Comparison of ENCODE assay signal across 16 cellular contexts in genomic region chr7:2728309-2729042, GRCh38. TPM values are rescaled to one million over a fixed set of nuclear protein-coding genes. Genes with fewer than 3 reads are reported as not detected.
A peak's percentile ranks its signal among the peaks of the same experiment; 100 is the strongest.
DNase-seq lines count a peak whose midpoint lies in the region; ATAC-seq and TF ChIP-seq lines count a peak whose summit lies in the region.
"Had no signal": no experiment of that assay in that cellular context is flagged by ENCODE, and none has a peak within 500 bp of the region (broad histone marks: within the 10 kb centered on the region; RNA-seq: fewer than 3 reads in every experiment).

No MANE protein-coding gene starts in this region.

- H3K9me3 ChIP-seq in breast epithelium (no peaks in the 10 kb centered on the region), endodermal cell (ENCODE audit: control insufficient read depth, low read length) (no peaks in the 10 kb centered on the region), vagina (no peaks in the 10 kb centered on the region)
- H3K9me3 ChIP-seq: A549, testis had no signal

- H3K9ac ChIP-seq in endodermal cell (ENCODE audit: extremely low read depth, low read length, poor library complexity, severe bottlenecking) = no peak overlapping the region

- H3K36me3 ChIP-seq in breast epithelium = no peaks in the 10 kb centered on the region
- peaks cover 65% of the 10 kb centered on the region for H3K36me3 ChIP-seq in endodermal cell (ENCODE audit: control insufficient read depth, insufficient read depth, low read length)
- peaks cover 0 to 21% of the 10 kb centered on the region in 2 donors for H3K36me3 ChIP-seq in vagina

- BruUV-seq in MCF 10A (replicated peaks; lab: Mats Ljungman, UMichigan) = TSS peak; percentile 18

- no peak overlapping the region for H3K4me3 ChIP-seq in breast epithelium
- no peak overlapping the region for H3K4me3 ChIP-seq in endodermal cell (ENCODE audit: low read length)
- H3K4me3 ChIP-seq in vagina = no peak overlapping the region
- H3K4me3 ChIP-seq: A549, testis had no signal

- H3K4me1 Mint-ChIP-seq in MCF 10A (ENCODE audit: insufficient read depth, unreplicated experiment) (no peaks in the 10 kb centered on the region), endodermal cell (peaks cover 10% of the 10 kb centered on the region)

- H3K9me3 Mint-ChIP-seq in MCF 10A (ENCODE audit: unreplicated experiment) (no peaks in the 10 kb centered on the region), endodermal cell (no peaks in the 10 kb centered on the region)
- H3K9me3 Mint-ChIP-seq: activated naive CD8-positive, alpha-beta T cell treated with anti-CD3 and anti-CD28 coated beads, Interleukin-2, amount 10 ng/mL, durations not matched to agents 7 days and 5 days; IgD-negative memory B cell had no signal

- H3K27me3 ChIP-seq in breast epithelium = no peaks in the 10 kb centered on the region
- no peaks in the 10 kb centered on the region for H3K27me3 ChIP-seq in endodermal cell (ENCODE audit: control insufficient read depth, insufficient read depth, low read length, poor library complexity, severe bottlenecking)
- H3K27me3 ChIP-seq in vagina = no peaks in the 10 kb centered on the region
- H3K27me3 ChIP-seq: heart left ventricle, testis had no signal

- DNase-seq in MCF 10A (ENCODE audit: unreplicated experiment) (no peak), breast epithelium (ENCODE audit: low spot score in 2 of 2) (no peak), endodermal cell (no peak), omental fat pad (ENCODE audit: low spot score) (no peak), vagina (ENCODE audit: extremely low spot score in 2 of 2) (no peak), SKM-1 (lab: John Stamatoyannopoulos, UW; ENCODE audit: unreplicated experiment) (no peak)
- DNase-seq: activated CD8-positive, alpha-beta memory T cell treated with anti-CD3 and anti-CD28 coated beads, Interleukin-2, amount 50 U/mL, for 4 hours; NCI-H2029 had no signal

- H3K4me1 ChIP-seq in breast epithelium (no peaks in the 10 kb centered on the region), endodermal cell (ENCODE audit: control insufficient read depth, insufficient read depth, low read length) (peaks cover 8% of the 10 kb centered on the region), vagina (peaks cover 9% of the 10 kb centered on the region)
- H3K4me1 ChIP-seq: A549 had no signal

- TF ChIP-seq CTCF in MCF 10A (IDR thresholded peaks at IDR 0.05; ENCODE audit: unreplicated experiment) (no peak), breast epithelium (IDR thresholded peaks at IDR 0.05) (no peak), endodermal cell (conservative IDR thresholded peaks at IDR 0.05) (no peak), omental fat pad (IDR thresholded peaks at IDR 0.05) (no peak), vagina (IDR thresholded peaks at IDR 0.05) (no peak)

- peak; percentile 6 for ATAC-seq in omental fat pad (ENCODE audit: low FRiP score)
- no peak for ATAC-seq in GM18861 (IDR thresholded peaks at IDR 0.05; ENCODE audit: unreplicated experiment)
- no peak for ATAC-seq in GM19397 (IDR thresholded peaks at IDR 0.05; ENCODE audit: unreplicated experiment)
- ATAC-seq: A549, heart left ventricle had no signal

- H3K4me3 Mint-ChIP-seq in MCF 10A (ENCODE audit: unreplicated experiment) = no peak overlapping the region
- no peak overlapping the region for H3K4me3 Mint-ChIP-seq in endodermal cell
- H3K4me3 Mint-ChIP-seq: activated naive CD8-positive, alpha-beta T cell treated with anti-CD3 and anti-CD28 coated beads, Interleukin-2, amount 10 ng/mL, durations not matched to agents 7 days and 5 days had no signal

- POLR2A ChIA-PET in MCF 10A (lab: Yijun Ruan, JAX) = no interaction called here

- H3K27ac Mint-ChIP-seq in MCF 10A (ENCODE audit: low read depth, unreplicated experiment) (no peak overlapping the region), endodermal cell (peak overlapping the region; percentile 67)
- H3K27ac Mint-ChIP-seq: activated naive CD8-positive, alpha-beta T cell treated with anti-CD3 and anti-CD28 coated beads, Interleukin-2, amount 10 ng/mL, durations not matched to agents 7 days and 5 days had no signal

- CTCF ChIA-PET in MCF 10A (lab: Yijun Ruan, JAX) = interaction anchor here (1.3 kb wide), 1 partner anchor 11 kb away, joined by 3 read pairs; no protein-coding TSS in a partner anchor

- H3K36me3 Mint-ChIP-seq in MCF 10A (ENCODE audit: insufficient read depth, unreplicated experiment) = peaks cover 51% of the 10 kb centered on the region
- H3K36me3 Mint-ChIP-seq in endodermal cell (ENCODE audit: low read depth) = peaks cover 67% of the 10 kb centered on the region

- TF ChIP-seq POLR2A in breast epithelium (IDR thresholded peaks at IDR 0.05) = no peak
- no peak for TF ChIP-seq POLR2A in vagina (IDR thresholded peaks at IDR 0.05)

- H3K27me3 Mint-ChIP-seq in MCF 10A (ENCODE audit: insufficient read depth, unreplicated experiment) (no peaks in the 10 kb centered on the region), endodermal cell (ENCODE audit: insufficient read depth) (no peaks in the 10 kb centered on the region)
- H3K27me3 Mint-ChIP-seq: activated naive CD8-positive, alpha-beta T cell treated with anti-CD3 and anti-CD28 coated beads, Interleukin-2, amount 10 ng/mL, durations not matched to agents 7 days and 5 days; IgD-negative memory B cell; progenitor cell of endocrine pancreas had no signal

- H3K27ac ChIP-seq in breast epithelium = peak overlapping the region in 1 of 2 donors; percentile 26
- H3K27ac ChIP-seq in endodermal cell (ENCODE audit: low read depth, low read length) = peak overlapping the region; percentile 38
- H3K27ac ChIP-seq in vagina = peak overlapping the region; percentile 44
- H3K27ac ChIP-seq: A549 had no signal

- intact Hi-C loops in MCF 10A (cut with micrococcal nuclease) (loop anchor here (10.0 kb wide), 1 partner anchor 146 kb away; no protein-coding TSS in a partner anchor), breast epithelium (cut with DNase I; ENCODE audit: low total_unique reads) (no loop called here), vagina (cut with DNase I) (no loop called here)

- WGBS in endodermal cell (ENCODE audit: insufficient coverage in 1 of 2, insufficient read length in 1 of 2), 2 experiments = 87 to 100% methylated on average over 2 to 15 of the region's 15 CpGs

RNA-seq across cellular contexts. Expression of gene AMZ1, which starts 40.5 kb away (rescaled TPM):
- total RNA-seq in MCF 10A (2022) = not detected in 2 replicates
- total RNA-seq in breast epithelium = under 1 TPM; 0.16 to 0.88 (median 0.33) TPM
- total RNA-seq in endodermal cell = 1 to 10 TPM in 1 of 2 donors, under 1 TPM in 1; 0.66 to 1.6 TPM
- 0.07 TPM for polyA plus RNA-seq in endodermal cell (2013, experiment 1 of 2)
- polyA plus RNA-seq in endodermal cell (2013, experiment 2 of 2) = not detected
- 1 to 10 TPM in 1 of 4 donors, under 1 TPM in 1, not detected in 2; 0.19 to 1.1 TPM for total RNA-seq in omental fat pad
- 1.2 TPM for total RNA-seq in vagina
